ENCODE assay signal across 19 cellular contexts in genomic region chr15:41698779-41699178, GRCh38. TPM values are rescaled to one million over a fixed set of nuclear protein-coding genes. Genes with fewer than 3 reads are reported as not detected.
DNase-seq lines count a peak whose midpoint lies in the region; ATAC-seq and TF ChIP-seq lines count a peak whose summit lies in the region.
"Had no signal": no experiment of that assay in that cellular context is flagged by ENCODE, and none has a peak within 500 bp of the region (broad histone marks: within the 10 kb centered on the region; RNA-seq: fewer than 3 reads in every experiment).

No MANE protein-coding gene starts in this region.

- H3K4me3 ChIP-seq in GM23338: no peak overlapping the region
- H3K4me3 ChIP-seq in SU-DHL-6 (ENCODE audit: insufficient read depth, low read length, poor library complexity, severe bottlenecking): no peak overlapping the region
- H3K4me3 ChIP-seq in effector memory CD4-positive, alpha-beta T cell (ENCODE audit: insufficient read depth, low read depth, low read length, poor library complexity, severe bottlenecking): no peak overlapping the region
- H3K4me3 ChIP-seq: HAP-1, tibial nerve had no signal

- no peaks in the 10 kb centered on the region for H3K9me2 ChIP-seq in GM23338 (ENCODE audit: insufficient read depth)
- H3K9me2 ChIP-seq in SU-DHL-6 (replicated peaks; ENCODE audit: insufficient read depth, low read length): no peaks in the 10 kb centered on the region

- no peak for ATAC-seq in GM23338
- ATAC-seq in GM21367 (IDR thresholded peaks at IDR 0.05; ENCODE audit: unreplicated experiment): no peak

- intact Hi-C loops in cardiac septum (cut with DNase I): loop anchor here (10.0 kb wide), 2 partner anchors 56 to 116 kb away; no protein-coding TSS in a partner anchor

- H3K9ac ChIP-seq in SU-DHL-6 (ENCODE audit: low read length): no peak overlapping the region
- H3K9ac ChIP-seq: KMS-11 had no signal

- H3K27ac ChIP-seq in GM23338 (ENCODE audit: low read depth): peak overlapping the region; percentile 24; the same call in 1 of the 2 replicates
- H3K27ac ChIP-seq in SU-DHL-6 (ENCODE audit: low read depth, low read length): no peak overlapping the region
- H3K27ac ChIP-seq in effector memory CD4-positive, alpha-beta T cell (ENCODE audit: insufficient read depth, low read length, poor library complexity, severe bottlenecking): no peak overlapping the region
- H3K27ac ChIP-seq: KMS-11, tibial nerve had no signal

- H3K9me3 Mint-ChIP-seq in GM23338: no peaks in the 10 kb centered on the region

- no peak overlapping the region for H3K27ac Mint-ChIP-seq in GM23338
- H3K27ac Mint-ChIP-seq: B cell had no signal

- no peaks in the 10 kb centered on the region for H3K9me3 ChIP-seq in SU-DHL-6 (ENCODE audit: insufficient read depth, low read length)
- no peaks in the 10 kb centered on the region for H3K9me3 ChIP-seq in effector memory CD4-positive, alpha-beta T cell (ENCODE audit: control insufficient read depth, low read length)
- H3K9me3 ChIP-seq: HAP-1, tibial nerve had no signal

- H3K4me1 ChIP-seq in GM23338 (ENCODE audit: insufficient read depth): no peaks in the 10 kb centered on the region
- peaks cover 8% of the 10 kb centered on the region for H3K4me1 ChIP-seq in effector memory CD4-positive, alpha-beta T cell (ENCODE audit: control insufficient read depth, insufficient read depth, low read length, poor library complexity, severe bottlenecking)
- H3K4me1 ChIP-seq: HAP-1 had no signal

- DNase-seq in AG08396 (ENCODE audit: low spot score) (peak; percentile 9), GM23338 (ENCODE audit: low spot score) (no peak), hepatic stellate cell (ENCODE audit: low spot score) (peak; percentile 19), cardiac septum (ENCODE audit: low spot score) (no peak)
- no peak for DNase-seq in effector memory CD4-positive, alpha-beta T cell
- DNase-seq in stimulated activated CD4-positive, alpha-beta T cell treated with anti-CD3 and anti-CD28 coated beads, Interleukin-4, amount 100 ng/mL, for 1 hour: no peak
- DNase-seq: activated CD4-positive, CD25-positive, alpha-beta regulatory T cell; DMS153; islet precursor cell; midbrain; NCI-H187 treated with DMSO at 0.1 percent for 48 hours; occipital lobe; stimulated activated CD4-positive, alpha-beta T cell treated with anti-CD3 and anti-CD28 coated beads, Interleukin-4, amount 100 ng/mL, for 24 hours had no signal

- H3K4me1 Mint-ChIP-seq in GM23338: peaks cover 3% of the 10 kb centered on the region; the same call in 1 of the 3 replicates

- H3K27me3 Mint-ChIP-seq in GM23338 (ENCODE audit: insufficient read depth, low read depth, poor library complexity): peaks cover 2% of the 10 kb centered on the region
- H3K27me3 Mint-ChIP-seq: B cell had no signal

- H4K20me1 ChIP-seq in GM23338 (replicated peaks; ENCODE audit: insufficient read depth) (peaks cover 12% of the 10 kb centered on the region), SU-DHL-6 (ENCODE audit: low read depth, low read length) (no peaks in the 10 kb centered on the region)

- H3F3A ChIP-seq in GM23338 (replicated peaks; ENCODE audit: low read depth): no peaks in the 10 kb centered on the region
- H3F3A ChIP-seq in SU-DHL-6 (ENCODE audit: insufficient read depth): 0 out of 2 replicates have a peak, but pooled peaks cover 8% of the 10 kb centered on the region

- no peak for TF ChIP-seq CTCF in GM23338 (conservative IDR thresholded peaks at IDR 0.05; ENCODE audit: low read depth in 2 of 2)
- no peak for TF ChIP-seq CTCF in SU-DHL-6 (IDR thresholded peaks at IDR 0.05; ENCODE audit: insufficient read depth, low read length, poor library complexity, severe bottlenecking)

- no peak overlapping the region for H3K4me2 ChIP-seq in GM23338
- peak overlapping the region; percentile 28 for H3K4me2 ChIP-seq in SU-DHL-6 (ENCODE audit: low read depth, low read length, poor library complexity, severe bottlenecking)
- H3K4me2 ChIP-seq: KMS-11 had no signal

- H2AFZ ChIP-seq in GM23338 (no peak overlapping the region), SU-DHL-6 (ENCODE audit: low read depth, low read length, severe bottlenecking) (no peak overlapping the region)

- peaks cover 4% of the 10 kb centered on the region; the same call in 1 of the 2 replicates for H3K36me3 ChIP-seq in GM23338 (ENCODE audit: insufficient read depth)
- H3K36me3 ChIP-seq in SU-DHL-6 (ENCODE audit: low read length): no peaks in the 10 kb centered on the region; the same call in 1 of the 2 replicates
- H3K36me3 ChIP-seq in effector memory CD4-positive, alpha-beta T cell (ENCODE audit: control insufficient read depth, insufficient read depth, low read length): peaks cover 17% of the 10 kb centered on the region

- H3K79me2 ChIP-seq in GM23338 (replicated peaks; ENCODE audit: insufficient read depth) (peaks cover 81% of the 10 kb centered on the region), SU-DHL-6 (ENCODE audit: insufficient read depth, low read length) (peaks cover 43% of the 10 kb centered on the region)

- H3K4me3 Mint-ChIP-seq in GM23338: no peak overlapping the region
- H3K4me3 Mint-ChIP-seq: B cell had no signal

- no peaks in the 10 kb centered on the region for H3K27me3 ChIP-seq in GM23338 (ENCODE audit: insufficient read depth)
- H3K27me3 ChIP-seq in SU-DHL-6 (ENCODE audit: low read length): no peaks in the 10 kb centered on the region
- H3K27me3 ChIP-seq in effector memory CD4-positive, alpha-beta T cell (replicated peaks; ENCODE audit: control insufficient read depth, insufficient read depth, low read length, poor library complexity, severe bottlenecking): no peaks in the 10 kb centered on the region
- H3K27me3 ChIP-seq: tibial nerve had no signal

- H3K36me3 Mint-ChIP-seq in GM23338 (ENCODE audit: low read depth): peaks cover 49% of the 10 kb centered on the region

TF ChIP-seq in GM23338, 12 proteins besides CTCF, POLR2A, EP300 and RAD21:
- TF ChIP-seq EZH2phosphoT487 (IDR thresholded peaks at IDR 0.05; ENCODE audit: unreplicated experiment) (no peak), CREB1 (CRISPR knock-in tag; IDR thresholded peaks at IDR 0.05; ENCODE audit: low read depth) (no peak), POLR2AphosphoS5 (IDR thresholded peaks at IDR 0.05; ENCODE audit: low read depth) (no peak), STAT1 (IDR thresholded peaks at IDR 0.05; ENCODE audit: unreplicated experiment) (no peak), NANOG (IDR thresholded peaks at IDR 0.05; ENCODE audit: borderline replicate concordance) (no peak), REST (IDR thresholded peaks at IDR 0.05; ENCODE audit: unreplicated experiment) (no peak), EZH2 (IDR thresholded peaks at IDR 0.05; ENCODE audit: low read depth, unreplicated experiment) (no peak), ZNF331 (CRISPR knock-in tag; IDR thresholded peaks at IDR 0.05; ENCODE audit: low read depth) (no peak)

RNA-seq across cellular contexts. Expression of gene MGA, which starts 38.6 kb away (rescaled TPM):
- total RNA-seq in GM23338 (2014; rRNA removed; shearing (Covaris generic)): 58.9 and 69.6 TPM in 2 replicates
- polyA plus RNA-seq in GM23338 (2016; fragmentation: Nextera tagmentation; extraction: Ambion mirVana): 37.7 and 42.6 TPM in 2 replicates
- total RNA-seq in cardiac septum: 37.3 TPM

Comparison
In these comparisons a context has a peak if more than half of its experiments do, and no peak if none do; other contexts are left out.
1. DNase-seq: peak in AG08396 (single experiment) and hepatic stellate cell (single experiment); none in GM23338 (single experiment), effector memory CD4-positive, alpha-beta T cell (0 of 3), cardiac septum (single experiment) and stimulated activated CD4-positive, alpha-beta T cell treated with anti-CD3 and anti-CD28 coated beads, Interleukin-4, amount 100 ng/mL, for 1 hour (single experiment).